In the genomic region with DNA sequence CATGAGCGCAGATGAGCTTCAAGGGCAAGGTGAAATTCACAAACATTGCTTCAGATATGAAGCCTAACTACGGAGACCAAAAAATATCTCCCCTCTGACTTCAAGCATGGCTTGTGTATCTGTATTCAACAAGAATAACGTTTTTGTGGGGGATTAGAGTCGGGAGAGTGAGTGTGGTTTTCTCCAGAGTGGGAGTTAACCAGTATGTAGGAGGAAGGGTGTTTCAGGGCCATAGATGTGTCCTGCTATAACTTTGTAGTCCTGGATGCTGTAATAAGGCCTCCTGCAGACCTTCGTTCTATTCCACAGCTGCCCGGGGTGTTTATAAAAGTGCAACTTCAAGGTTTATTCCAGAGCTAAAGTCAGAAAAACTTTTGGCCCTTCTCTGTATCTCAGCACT, we compare ENCODE assay signal across 31 cellular contexts.
"Had no signal": no experiment of that assay in that cellular context is flagged by ENCODE, and none has a peak within 500 bp of the region (broad histone marks: within the 10 kb centered on the region; RNA-seq: fewer than 3 reads in every experiment).

No MANE protein-coding gene starts in this region.

- H3K4me1 Mint-ChIP-seq: WTC11 had no signal

- H3K9me3 Mint-ChIP-seq: activated CD4-positive, alpha-beta memory T cell treated with anti-CD3 and anti-CD28 coated beads, Interleukin-2, amount 10 ng/mL, durations not matched to agents 7 days and 5 days; activated CD4-positive, alpha-beta T cell treated with anti-CD3 and anti-CD28 coated beads, Interleukin-2, amount 10 ng/mL, durations not matched to agents 7 days and 5 days; activated naive CD4-positive, alpha-beta T cell treated with anti-CD3 and anti-CD28 coated beads, Interleukin-2, amount 50 U/mL, for 24 hours; activated naive CD8-positive, alpha-beta T cell treated with anti-CD3 and anti-CD28 coated beads for 36 hours; activated T-cell treated with anti-CD3 and anti-CD28 coated beads, Interleukin-2, amount 50 U/mL, for 4 hours; activated T-helper 17 cell treated with anti-CD3 and anti-CD28 coated beads, Interleukin-2, amount 50 U/mL, for 72 hours; T-cell; T-helper 1 cell treated with Interleukin-12 subunit alpha and Interleukin-12 subunit beta and Interleukin-4 antibody, amounts not matched to agents 30 μg/mL and 1 μg/mL, for 36 hours; WTC11 had no signal

- FAIRE-seq: endometrium, frontal cortex, TTC549 had no signal

- H3K27ac ChIP-seq: adrenal gland, ascending aorta, breast epithelium, cardiac muscle cell, colonic mucosa, VCaP had no signal

- H3K27me3 Mint-ChIP-seq: activated CD4-positive, alpha-beta memory T cell treated with anti-CD3 and anti-CD28 coated beads, Interleukin-2, amount 10 ng/mL, durations not matched to agents 7 days and 5 days; activated CD4-positive, alpha-beta T cell treated with anti-CD3 and anti-CD28 coated beads, Interleukin-2, amount 10 ng/mL, durations not matched to agents 7 days and 5 days; activated naive CD4-positive, alpha-beta T cell treated with anti-CD3 and anti-CD28 coated beads, Interleukin-2, amount 50 U/mL, for 24 hours; activated naive CD8-positive, alpha-beta T cell treated with anti-CD3 and anti-CD28 coated beads for 36 hours; activated T-helper 17 cell treated with anti-CD3 and anti-CD28 coated beads, Interleukin-2, amount 50 U/mL, for 72 hours; brain; T-cell had no signal

- H3K4me3 Mint-ChIP-seq: activated CD4-positive, alpha-beta memory T cell treated with anti-CD3 and anti-CD28 coated beads, Interleukin-2, amount 10 ng/mL, durations not matched to agents 7 days and 5 days; activated CD4-positive, alpha-beta T cell treated with anti-CD3 and anti-CD28 coated beads, Interleukin-2, amount 10 ng/mL, durations not matched to agents 7 days and 5 days; activated naive CD4-positive, alpha-beta T cell treated with anti-CD3 and anti-CD28 coated beads, Interleukin-2, amount 50 U/mL, for 24 hours; activated naive CD8-positive, alpha-beta T cell treated with anti-CD3 and anti-CD28 coated beads for 36 hours; activated naive CD8-positive, alpha-beta T cell treated with anti-CD3 and anti-CD28 coated beads, Interleukin-2, amount 50 U/mL, for 24 hours; activated T-cell treated with anti-CD3 and anti-CD28 coated beads, Interleukin-2, amount 50 U/mL, for 4 hours; activated T-helper 17 cell treated with anti-CD3 and anti-CD28 coated beads, Interleukin-2, amount 50 U/mL, for 72 hours; brain; T-cell; T-helper 1 cell treated with Interleukin-12 subunit alpha and Interleukin-12 subunit beta and Interleukin-4 antibody, amounts not matched to agents 30 μg/mL and 1 μg/mL, for 36 hours; WTC11 had no signal

- H3K4me1 ChIP-seq: breast epithelium, colonic mucosa had no signal

- H3K36me3 ChIP-seq: breast epithelium, cardiac muscle cell, colonic mucosa had no signal

- DNase-seq: activated CD4-positive, alpha-beta memory T cell treated with anti-CD3 and anti-CD28 coated beads, Interleukin-2, amount 10 ng/mL, durations not matched to agents 7 days and 5 days; activated CD4-positive, alpha-beta T cell treated with anti-CD3 and anti-CD28 coated beads for 1 hour; activated CD4-positive, alpha-beta T cell treated with anti-CD3 and anti-CD28 coated beads for 4 hours; activated CD4-positive, alpha-beta T cell treated with anti-CD3 and anti-CD28 coated beads, Interleukin-2, amount 10 ng/mL, durations not matched to agents 7 days and 5 days; activated CD4-positive, alpha-beta T cell treated with anti-CD3 and anti-CD28 coated beads, Interleukin-2, amount 50 U/mL, for 4 hours; activated effector memory CD4-positive, alpha-beta T cell treated with Interleukin-2 at 50 U/mL for 16 hours; activated gamma-delta T cell treated with Interleukin-2 at 50 U/mL for 16 hours; activated naive CD4-positive, alpha-beta T cell treated with Interleukin-2 at 50 U/mL for 16 hours; activated naive CD8-positive, alpha-beta T cell treated with anti-CD3 and anti-CD28 coated beads for 36 hours; activated naive CD8-positive, alpha-beta T cell treated with anti-CD3 and anti-CD28 coated beads, Interleukin-2, amount 50 U/mL, for 24 hours; activated T-cell treated with anti-CD3 and anti-CD28 coated beads, Interleukin-2, amount 50 U/mL, for 4 hours; adrenal gland; central memory CD4-positive, alpha-beta T cell; cerebellar nuclear complex; colonic mucosa; effector CD8-positive, alpha-beta T cell; foreskin fibroblast; T-cell; T-helper 9 cell had no signal

- H3K9me3 ChIP-seq: adrenal gland, ascending aorta, breast epithelium, colonic mucosa had no signal

- H3K4me3 ChIP-seq: adrenal gland, ascending aorta, breast epithelium, cardiac muscle cell, colonic mucosa had no signal

- H3K27ac Mint-ChIP-seq: activated CD4-positive, alpha-beta memory T cell treated with anti-CD3 and anti-CD28 coated beads, Interleukin-2, amount 10 ng/mL, durations not matched to agents 7 days and 5 days; activated CD4-positive, alpha-beta T cell treated with anti-CD3 and anti-CD28 coated beads, Interleukin-2, amount 10 ng/mL, durations not matched to agents 7 days and 5 days; activated naive CD4-positive, alpha-beta T cell treated with anti-CD3 and anti-CD28 coated beads, Interleukin-2, amount 50 U/mL, for 24 hours; activated naive CD8-positive, alpha-beta T cell treated with anti-CD3 and anti-CD28 coated beads for 36 hours; activated naive CD8-positive, alpha-beta T cell treated with anti-CD3 and anti-CD28 coated beads, Interleukin-2, amount 50 U/mL, for 24 hours; activated T-helper 17 cell treated with anti-CD3 and anti-CD28 coated beads, Interleukin-2, amount 50 U/mL, for 72 hours; brain; T-cell; T-helper 1 cell treated with Interleukin-12 subunit alpha and Interleukin-12 subunit beta and Interleukin-4 antibody, amounts not matched to agents 30 μg/mL and 1 μg/mL, for 36 hours; WTC11 had no signal
